Comparison of ENCODE assay signal across 1 cellular context in genomic region chr11:1559103-1559951, GRCh38.
TF ChIP-seq lines count a peak whose summit lies in the region.

No MANE protein-coding gene starts in this region.

TF ChIP-seq in H1, 55 proteins besides CTCF, POLR2A, EP300 and RAD21:
- 0 out of 2 replicates have a peak, but pooled peaks have one; percentile 54 for TF ChIP-seq GABPA (IDR thresholded peaks at IDR 0.05; ENCODE audit: borderline replicate concordance, insufficient read depth, low read length)
- TF ChIP-seq CTBP2 (IDR thresholded peaks at IDR 0.05; ENCODE audit: borderline replicate concordance, insufficient read depth, insufficient read length, low read length), result peak; percentile 85
- 0 out of 2 replicates have a peak, but pooled peaks have one; percentile 25 for TF ChIP-seq TAF1 (IDR thresholded peaks at IDR 0.05; ENCODE audit: low read depth, low read length)
- peak; percentile 93 for TF ChIP-seq TEAD4 (IDR thresholded peaks at IDR 0.05; ENCODE audit: low read depth, low read length)
- TF ChIP-seq POLR2AphosphoS5 (IDR thresholded peaks at IDR 0.05; ENCODE audit: low read depth, low read length), result peak; percentile 17; the same call in 1 of the 2 replicates
- no peak for TF ChIP-seq KDM5A (IDR thresholded peaks at IDR 0.05; ENCODE audit: low read length)
- peak; percentile 52; the same call in 1 of the 2 replicates for TF ChIP-seq YY1 (IDR thresholded peaks at IDR 0.05; ENCODE audit: low read depth, low read length)
- TF ChIP-seq TCF12 (IDR thresholded peaks at IDR 0.05; ENCODE audit: low read depth, low read length), result peak; percentile 86; the same call in 1 of the 2 replicates
- peak; percentile 74; the same call in 1 of the 2 replicates for TF ChIP-seq SP1 (IDR thresholded peaks at IDR 0.05; ENCODE audit: low read depth, low read length)
- no peak for TF ChIP-seq MAFK (IDR thresholded peaks at IDR 0.05; ENCODE audit: low read depth, low read length)
- peak; percentile 89 for TF ChIP-seq MAX (IDR thresholded peaks at IDR 0.05)
- peak; percentile 56 for TF ChIP-seq E2F6 (IDR thresholded peaks at IDR 0.05)
- no peak for TF ChIP-seq KDM1A (IDR thresholded peaks at IDR 0.05; ENCODE audit: borderline replicate concordance, low read length)
